In the genomic region with DNA sequence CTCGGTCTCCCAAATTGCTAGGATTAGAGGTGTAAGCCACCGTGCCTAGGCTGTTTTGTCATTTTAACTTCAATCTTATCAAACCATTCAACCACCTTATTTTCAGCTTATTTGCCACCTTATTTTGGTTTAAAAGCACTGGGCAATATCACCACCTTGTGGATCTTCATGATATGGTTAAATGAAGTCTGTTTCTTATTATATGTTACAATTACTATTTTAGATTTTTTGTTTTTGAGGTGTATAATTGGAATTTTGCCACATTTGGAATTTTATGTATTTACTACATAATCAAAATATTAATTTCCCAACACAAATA, we compare ENCODE assay signal across 9 cellular contexts. TPM values are rescaled to one million over a fixed set of nuclear protein-coding genes. Genes with fewer than 3 reads are reported as not detected.
A peak's percentile ranks its signal among the peaks of the same experiment; 100 is the strongest.
DNase-seq lines count a peak whose midpoint lies in the region; ATAC-seq, FAIRE-seq and TF ChIP-seq lines count a peak whose summit lies in the region.
"Had no signal": no experiment of that assay in that cellular context is flagged by ENCODE, and none has a peak within 500 bp of the region (broad histone marks: within the 10 kb centered on the region; RNA-seq: fewer than 3 reads in every experiment).

No MANE protein-coding gene starts in this region.

- no peak overlapping the region for H2BK15ac ChIP-seq in H1 (ENCODE audit: low read length)

- H4K8ac ChIP-seq in H1 (ENCODE audit: extremely low read depth, insufficient read depth, low read length), result no peak overlapping the region

- no peak overlapping the region for H3K4ac ChIP-seq in H1 (replicated peaks; ENCODE audit: insufficient read length, low read depth, low read length)

- H3K36me3 ChIP-seq in H1 (ENCODE audit: control insufficient read depth in 2 of 4, insufficient read depth in 4 of 4, low read length in 3 of 4), result no peaks in the 10 kb centered on the region
- H3K36me3 ChIP-seq: prostate gland had no signal

- H2BK5ac ChIP-seq in H1 (ENCODE audit: low read depth, low read length), result no peak overlapping the region

- peak; percentile 65 to 77 for TF ChIP-seq RAD21 in H1 (IDR thresholded peaks at IDR 0.05 in 1 of 2, conservative IDR thresholded peaks at IDR 0.05 in 1 of 2; ENCODE audit: low read depth in 2 of 2, low read length in 2 of 2)

- no peak overlapping the region for H2BK12ac ChIP-seq in H1 (ENCODE audit: low read depth, low read length)

- H2AK5ac ChIP-seq in H1 (ENCODE audit: low read depth, low read length), result no peak overlapping the region

- CTCF ChIA-PET in H1 (lab: Charles Lee; ENCODE audit: partially characterized antibody), result interaction anchor here (0.6 to 1.5 kb wide), 14 partner anchors 15 to 879 kb away, joined by 3 to 13 read pairs (median 3); no protein-coding TSS in a partner anchor

- TF ChIP-seq POLR2A in H54 (IDR thresholded peaks at IDR 0.05; ENCODE audit: low read depth, low read length) (no peak), H1 (IDR thresholded peaks at IDR 0.05; ENCODE audit: control extremely low read depth in 1 of 2, low read depth in 2 of 2, low read length in 2 of 2) (no peak)

- no peak overlapping the region for H3K4me2 ChIP-seq in H1 (ENCODE audit: insufficient read depth in 1 of 2, low read depth in 2 of 2, low read length in 2 of 2)

- H3K79me2 ChIP-seq in H1 (ENCODE audit: control insufficient read depth in 1 of 2, insufficient read depth in 2 of 2, low read length in 2 of 2), result no peaks in the 10 kb centered on the region

- no peak overlapping the region for H4K91ac ChIP-seq in H1 (replicated peaks; ENCODE audit: insufficient read length, low read length)

- H3K4me3 ChIP-seq in H1 (ENCODE audit: extremely low read depth in 1 of 4, insufficient read depth in 2 of 4, low read depth in 3 of 4, low read length in 4 of 4), result no peak overlapping the region
- H3K4me3 ChIP-seq: prostate gland had no signal

- H2BK120ac ChIP-seq in H1 (replicated peaks; ENCODE audit: low read depth, low read length), result no peak overlapping the region

- H3K23ac ChIP-seq in H1 (ENCODE audit: insufficient read length), result no peak overlapping the region

- no peaks in the 10 kb centered on the region for H3K9me3 ChIP-seq in H1 (ENCODE audit: insufficient read depth in 2 of 2, low read depth in 1 of 2, low read length in 1 of 2)
- H3K9me3 ChIP-seq: prostate gland had no signal

- peak in 2 of 3 experiments; percentile 27 to 44; a peak in 2 of 4 replicates for TF ChIP-seq CTCF in H1 (IDR thresholded peaks at IDR 0.05; ENCODE audit: control extremely low read depth in 1 of 3, insufficient read depth in 1 of 3, low read depth in 1 of 3, low read length in 3 of 3)

- no peak for TF ChIP-seq EP300 in H1 (IDR thresholded peaks at IDR 0.05; ENCODE audit: borderline replicate concordance in 1 of 2, low read depth in 2 of 2, low read length in 2 of 2)

- H3K27me3 ChIP-seq in H1 (replicated peaks in 1 of 4; ENCODE audit: control insufficient read depth in 3 of 4, extremely low read depth in 1 of 4, insufficient read depth in 3 of 4, low read length in 3 of 4), result no peaks in the 10 kb centered on the region

- POLR2A ChIA-PET in H1 (lab: Charles Lee; ENCODE audit: partially characterized antibody), result no interaction called here

- no peak for DNase-seq in H54 (ENCODE audit: insufficient read length, low spot score)
- peak; percentile 7 to 39 for DNase-seq in NCI-H526 (lab: John Stamatoyannopoulos, UW)
- DNase-seq in H1 (ENCODE audit: low read depth in 1 of 2, low spot score in 2 of 2), result no peak
- peak; percentile 61 for DNase-seq in renal cortical epithelial cell (ENCODE audit: low read depth)
- DNase-seq in caudate nucleus (lab: John Stamatoyannopoulos, UW), result no peak
- no peak for DNase-seq in GF-D8 (lab: John Stamatoyannopoulos, UW)
- DNase-seq: activated T-cell treated with anti-CD3 and anti-CD28 coated beads, Interleukin-2, amount 50 U/mL, for 72 hours had no signal

- no peak overlapping the region for H2BK20ac ChIP-seq in H1 (ENCODE audit: low read length)

- H3K56ac ChIP-seq in H1 (replicated peaks; ENCODE audit: insufficient read length, low read depth, low read length), result no peak overlapping the region

- FAIRE-seq in H54 (lab: Jason Lieb, UNC), result peak; percentile 41
- peak; percentile 78 for FAIRE-seq in H1 (lab: Jason Lieb, UNC)

- ATAC-seq in GM21360 (IDR thresholded peaks at IDR 0.05; ENCODE audit: unreplicated experiment), result no peak
- ATAC-seq: activated T-cell treated with anti-CD3 and anti-CD28 coated beads, Interleukin-2, amount 50 U/mL, for 72 hours had no signal

- H3K79me1 ChIP-seq in H1 (ENCODE audit: low read depth, low read length), result no peaks in the 10 kb centered on the region

- no peak overlapping the region for H3K18ac ChIP-seq in H1 (ENCODE audit: extremely low read depth, low read length)

- no peaks in the 10 kb centered on the region for H4K20me1 ChIP-seq in H1 (replicated peaks in 1 of 2; ENCODE audit: control insufficient read depth in 1 of 2, insufficient read depth in 2 of 2, low read length in 2 of 2)

- H4K5ac ChIP-seq in H1 (ENCODE audit: insufficient read length, low read depth, low read length), result no peak overlapping the region

- H3K4me1 ChIP-seq in H1 (replicated peaks in 1 of 4; ENCODE audit: control insufficient read depth in 3 of 4, insufficient read depth in 4 of 4, low read length in 3 of 4), result no peaks in the 10 kb centered on the region
- H3K4me1 ChIP-seq: prostate gland had no signal

- no peak overlapping the region for H3K14ac ChIP-seq in H1 (ENCODE audit: insufficient read length)

- H3K9ac ChIP-seq in H1 (replicated peaks in 1 of 4; ENCODE audit: extremely low read depth in 1 of 4, low read depth in 3 of 4, low read length in 3 of 4), result no peak overlapping the region

- WGBS in H1 (ENCODE audit: extremely low coverage in 1 of 2, insufficient coverage in 1 of 2, insufficient read length in 1 of 2, insufficient replicate concordance in 2 of 2, low coverage in 1 of 2, low lambda C conversion rate in 2 of 2, missing lambda C conversion rate in 1 of 2), 2 experiments, result 58% methylated on average over 2 of the region's 2 CpGs; no CpG with 5 or more reads in 1 of the 2 experiments

- H3K23me2 ChIP-seq in H1 (ENCODE audit: low read depth, low read length), result no peaks in the 10 kb centered on the region

- H3K27ac ChIP-seq in H1 (ENCODE audit: low read depth, low read length) (no peak overlapping the region), caudate nucleus (ENCODE audit: low read depth, low read length) (no peak overlapping the region)
- H3K27ac ChIP-seq: prostate gland had no signal

- peak overlapping the region; percentile 84 for H2AFZ ChIP-seq in H1 (ENCODE audit: low read length)

RNA-seq across cellular contexts. Expression of a gene that starts 43.8 kb away (rescaled TPM):
- 6.1 and 6.2 TPM in 2 replicates for total RNA-seq in H1 (2021; fragmentation: NEBNext Ultra II Directional; extraction: Animal tissue kit (Norgen Biotek cat#: 25700))
- 1.6 and 2.0 TPM in 2 replicates for polyA plus RNA-seq in H1 (2011; rRNA removed)
- 2.3 TPM for polyA plus RNA-seq in H1 (2011; cell fraction: cytosol; rRNA removed)
- 4.0 TPM for polyA plus RNA-seq in H1 (2011; cell fraction: nucleus; rRNA removed)
- 1.0 to 4.0 TPM (median 2.1 TPM) in 4 replicates for polyA plus RNA-seq in H1 (2012, experiment 1 of 2)
- 0.18 TPM for polyA plus RNA-seq in H1 (2012, experiment 2 of 2)
- polyA plus RNA-seq in H1 (2013, experiment 1 of 2), result 6.0 TPM
- 5.2 TPM for polyA plus RNA-seq in H1 (2013, experiment 2 of 2)
- 13.7 and 15.7 TPM in 2 replicates for polyA minus RNA-seq in H1 (2011; rRNA and poly(A)+ RNA removed)
- 4.3 TPM for polyA minus RNA-seq in H1 (2011; cell fraction: cytosol; rRNA and poly(A)+ RNA removed)
- 17.8 TPM for polyA minus RNA-seq in H1 (2011; cell fraction: nucleus; rRNA and poly(A)+ RNA removed)
- 1.0 and 2.8 TPM in 2 replicates for total RNA-seq in renal cortical epithelial cell

Comparison
In these comparisons a context has a peak if more than half of its experiments do, and no peak if none do; other contexts are left out.
1. DNase-seq: peak in NCI-H526 (2 of 2) and renal cortical epithelial cell (single experiment); none in H54 (single experiment), H1 (0 of 2), caudate nucleus (0 of 61) and GF-D8 (single experiment).